In the genomic region with DNA sequence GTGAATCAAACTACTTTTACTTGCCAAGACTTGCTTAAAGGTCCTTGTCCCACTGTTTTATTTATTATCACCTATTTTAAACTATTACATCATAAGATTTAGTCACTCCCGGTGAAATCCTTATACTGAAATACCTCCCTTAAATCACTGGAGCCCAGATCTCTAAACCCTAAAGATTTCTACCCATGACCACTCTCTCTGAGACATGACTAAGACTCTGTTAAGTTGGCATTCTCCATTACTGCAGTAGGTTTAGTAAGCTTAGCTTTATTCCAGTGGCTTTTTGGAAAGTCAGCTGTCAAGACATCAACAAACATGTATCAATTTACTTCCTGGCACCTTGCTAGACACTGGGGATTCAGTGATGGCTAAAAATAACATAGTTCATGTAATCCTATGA, we compare ENCODE assay signal across 19 cellular contexts.
"Had no signal": no experiment of that assay in that cellular context is flagged by ENCODE, and none has a peak within 500 bp of the region (broad histone marks: within the 10 kb centered on the region; RNA-seq: fewer than 3 reads in every experiment).

No MANE protein-coding gene starts in this region.

- ATAC-seq: activated T-helper 17 cell treated with anti-CD3 and anti-CD28 coated beads, Interleukin-2, amount 50 U/mL, for 72 hours; T-helper 17 cell had no signal

- DNase-seq: activated B cell treated with CpG ODN at 0.5 μM for 24 hours; activated CD4-positive, alpha-beta memory T cell treated with anti-CD3 and anti-CD28 coated beads, Interleukin-2, amount 10 ng/mL, durations not matched to agents 7 days and 5 days; activated CD4-positive, alpha-beta T cell treated with anti-CD3 and anti-CD28 coated beads for 1 hour; activated CD4-positive, alpha-beta T cell treated with anti-CD3 and anti-CD28 coated beads, Interleukin-2, amount 10 ng/mL, durations not matched to agents 7 days and 5 days; activated gamma-delta T cell; activated naive CD4-positive, alpha-beta T cell treated with anti-CD3 and anti-CD28 coated beads for 36 hours; activated T-cell treated with anti-CD3 and anti-CD28 coated beads for 4 hours; activated T-cell treated with anti-CD3 and anti-CD28 coated beads, Interleukin-2, amount 50 U/mL, for 48 hours; amygdala; cerebellar nuclear complex; Karpas-422; NCI-H1105 treated with DMSO at 0.1 percent for 48 hours; NCI-H187 treated with DMSO at 0.1 percent for 48 hours; NCI-H2081 treated with DMSO at 0.1 percent for 48 hours; NCI-H510A treated with DMSO at 0.1 percent for 48 hours; SIG-M5; T-helper 17 cell; T-helper 9 cell had no signal
